Comparison of ENCODE assay signal across 21 cellular contexts in genomic region chr1:200906491-200906890, GRCh38. TPM values are rescaled to one million over a fixed set of nuclear protein-coding genes. Genes with fewer than 3 reads are reported as not detected.
"Had no signal": no experiment of that assay in that cellular context is flagged by ENCODE, and none has a peak within 500 bp of the region (broad histone marks: within the 10 kb centered on the region; RNA-seq: fewer than 3 reads in every experiment).

No MANE protein-coding gene starts in this region.

- H3K4me3 ChIP-seq: left lung, lung, upper lobe of left lung had no signal

- DNase-seq: activated gamma-delta T cell; activated naive CD4-positive, alpha-beta T cell treated with anti-CD3 and anti-CD28 coated beads, Interleukin-2, amount 50 U/mL, for 16 hours; cerebellar nuclear complex; cortex of kidney; endodermal cell; foreskin fibroblast; left lung; natural killer cell; retina; upper lobe of left lung had no signal

- H3K4me1 Mint-ChIP-seq: endodermal cell had no signal

- H3K36me3 Mint-ChIP-seq: activated CD8-positive, alpha-beta memory T cell treated with anti-CD3 and anti-CD28 coated beads, Interleukin-2, amount 10 ng/mL, durations not matched to agents 7 days and 5 days; immature natural killer cell; natural killer cell had no signal

- H3K9me3 ChIP-seq: left lung, upper lobe of left lung had no signal

- H3K27me3 Mint-ChIP-seq: progenitor cell of endocrine pancreas had no signal

- H3K36me3 ChIP-seq: upper lobe of left lung had no signal

- H3K27me3 ChIP-seq: left lung, upper lobe of left lung had no signal

- ATAC-seq: left lung had no signal

- H3K27ac ChIP-seq: upper lobe of left lung had no signal

- H3K4me3 Mint-ChIP-seq: activated CD4-positive, alpha-beta T cell treated with anti-CD3 and anti-CD28 coated beads, Interleukin-2, amount 10 ng/mL, durations not matched to agents 24 days and 14 days; activated CD8-positive, alpha-beta memory T cell treated with anti-CD3 and anti-CD28 coated beads, Interleukin-2, amount 10 ng/mL, durations not matched to agents 7 days and 5 days; activated CD8-positive, alpha-beta T cell treated with anti-CD3 and anti-CD28 coated beads for 36 hours; activated naive CD8-positive, alpha-beta T cell treated with anti-CD3 and anti-CD28 coated beads, Interleukin-2, amount 50 U/mL, for 24 hours; endodermal cell; immature natural killer cell; natural killer cell had no signal

- H3K27ac Mint-ChIP-seq: activated CD4-positive, alpha-beta T cell treated with anti-CD3 and anti-CD28 coated beads, Interleukin-2, amount 10 ng/mL, durations not matched to agents 24 days and 14 days; activated CD8-positive, alpha-beta memory T cell treated with anti-CD3 and anti-CD28 coated beads, Interleukin-2, amount 10 ng/mL, durations not matched to agents 7 days and 5 days; activated CD8-positive, alpha-beta T cell treated with anti-CD3 and anti-CD28 coated beads for 36 hours; activated naive CD8-positive, alpha-beta T cell treated with anti-CD3 and anti-CD28 coated beads, Interleukin-2, amount 50 U/mL, for 24 hours; endodermal cell; progenitor cell of endocrine pancreas had no signal

RNA-seq across cellular contexts. Expression of gene INAVA, which starts 11.8 kb away (rescaled TPM):
- total RNA-seq: activated CD4-positive, alpha-beta T cell treated with anti-CD3 and anti-CD28 coated beads, Interleukin-2, amount 10 ng/mL, durations not matched to agents 24 days and 14 days; activated CD8-positive, alpha-beta T cell treated with anti-CD3 and anti-CD28 coated beads for 36 hours; fibroblast of lung; T-helper 2 cell treated with Interferon-gamma antibody and Interleukin-4, amounts not matched to agents 100 ng/mL and 5 ng/mL, for 36 hours had no signal

RNA-seq across cellular contexts. Expression of gene GPR25, which starts 33.7 kb away (rescaled TPM):
- total RNA-seq: activated CD4-positive, alpha-beta T cell treated with anti-CD3 and anti-CD28 coated beads, Interleukin-2, amount 10 ng/mL, durations not matched to agents 24 days and 14 days; endodermal cell; fibroblast of lung; kidney epithelial cell; osteocyte; progenitor cell of endocrine pancreas; T-helper 2 cell treated with Interferon-gamma antibody and Interleukin-4, amounts not matched to agents 100 ng/mL and 5 ng/mL, for 36 hours had no signal
